Comparison of ENCODE assay signal across 11 cellular contexts in genomic region chrX:15947648-15948317, GRCh38.
DNase-seq lines count a peak whose midpoint lies in the region; ATAC-seq, FAIRE-seq and TF ChIP-seq lines count a peak whose summit lies in the region.
"Had no signal": no experiment of that assay in that cellular context is flagged by ENCODE, and none has a peak within 500 bp of the region (broad histone marks: within the 10 kb centered on the region; RNA-seq: fewer than 3 reads in every experiment).

No MANE protein-coding gene starts in this region.

- H2AFZ ChIP-seq in IMR-90 (replicated peaks; ENCODE audit: low read length, poor library complexity) = peak overlapping the region; percentile 71

- no peak for FAIRE-seq in bronchial epithelial cell (lab: Jason Lieb, UNC)

- H3K36me3 ChIP-seq in IMR-90 (ENCODE audit: control insufficient read depth, insufficient read depth, low read length) (no peaks in the 10 kb centered on the region), bronchial epithelial cell (ENCODE audit: control insufficient read depth, insufficient read depth, low read length) (no peaks in the 10 kb centered on the region), prostate gland (no peaks in the 10 kb centered on the region)

- H3K14ac ChIP-seq in IMR-90 (replicated peaks; ENCODE audit: low read depth, low read length) = peak overlapping the region; percentile 35

- TF ChIP-seq RAD21 in IMR-90 (IDR thresholded peaks at IDR 0.05; ENCODE audit: low read length) = no peak

- peak overlapping the region; percentile 63 for H2BK20ac ChIP-seq in IMR-90 (ENCODE audit: low read depth, low read length)

- peak overlapping the region; percentile 1; the same call in 1 of the 2 replicates for H3K4me2 ChIP-seq in IMR-90 (ENCODE audit: low read depth, low read length)

- H3K9ac ChIP-seq in IMR-90 (ENCODE audit: low read depth, low read length) = no peak overlapping the region

- H3K9me1 ChIP-seq in IMR-90 (ENCODE audit: insufficient read depth, low read length) = no peaks in the 10 kb centered on the region; the same call in 1 of the 2 replicates

- H4K20me1 ChIP-seq in IMR-90 (ENCODE audit: insufficient read depth, low read length) = no peaks in the 10 kb centered on the region; the same call in 1 of the 2 replicates

- no TSS peak for BruUV-seq in IMR-90 (replicated peaks; lab: Mats Ljungman, UMichigan)

- peak overlapping the region; percentile 6; the same call in 1 of the 2 replicates for H4K5ac ChIP-seq in IMR-90 (ENCODE audit: low read depth, low read length)

- no peak overlapping the region for H3K27ac ChIP-seq in IMR-90 (ENCODE audit: insufficient read depth, low read length)
- H3K27ac ChIP-seq in prostate gland = no peak overlapping the region
- H3K27ac ChIP-seq in coronary artery = no peak overlapping the region
- H3K27ac ChIP-seq: SK-N-MC had no signal

- intact Hi-C loops in IMR-90 (cut with micrococcal nuclease) = no loop called here
- intact Hi-C loops in prostate gland (cut with DNase I) = no loop called here

- H3K4me3 ChIP-seq in AG10803 (ENCODE audit: low read length) (no peak overlapping the region; the same call in 1 of the 2 replicates), IMR-90 (ENCODE audit: insufficient read depth, low read depth, low read length) (no peak overlapping the region), bronchial epithelial cell (ENCODE audit: low read depth, low read length) (no peak overlapping the region), prostate gland (no peak overlapping the region), coronary artery (no peak overlapping the region)
- H3K4me3 ChIP-seq: mucosa of descending colon, SK-N-MC had no signal

- H3K27me3 ChIP-seq in IMR-90 (ENCODE audit: control insufficient read depth, insufficient read depth, low read length) = no peaks in the 10 kb centered on the region
- no peaks in the 10 kb centered on the region for H3K27me3 ChIP-seq in bronchial epithelial cell (ENCODE audit: control insufficient read depth, insufficient read depth, low read length)
- H3K27me3 ChIP-seq in prostate gland (replicated peaks; ENCODE audit: insufficient read depth) = no peaks in the 10 kb centered on the region

- POLR2A ChIA-PET in IMR-90 (lab: Charles Lee; ENCODE audit: unreplicated experiment) = no interaction called here

- DNase-seq in AG10803 (ENCODE audit: low read depth) = peak; percentile 69
- DNase-seq in IMR-90 = peak; percentile 63
- DNase-seq in bronchial epithelial cell (ENCODE audit: low read depth) = peak; percentile 73
- DNase-seq in kidney tubule cell (ENCODE audit: low spot score) = peak; percentile 85
- DNase-seq in prostate gland (ENCODE audit: low spot score) = no peak
- no peak for DNase-seq in coronary artery (ENCODE audit: low spot score)
- DNase-seq: effector CD4-positive, alpha-beta T cell; mucosa of descending colon had no signal

- H4K8ac ChIP-seq in IMR-90 (ENCODE audit: low read depth in 2 of 2, low read length in 2 of 2) = peak overlapping the region in 1 of 2 experiments; percentile 67; a peak in 2 of 4 replicates

- peak overlapping the region; percentile 29 for H2BK120ac ChIP-seq in IMR-90 (ENCODE audit: low read depth, low read length)

- H2BK15ac ChIP-seq in IMR-90 (ENCODE audit: low read depth, low read length) = peak overlapping the region; percentile 13; the same call in 1 of the 3 replicates

- peak overlapping the region; percentile 58 for H3K4ac ChIP-seq in IMR-90 (ENCODE audit: low read depth, low read length)

- H3K56ac ChIP-seq in IMR-90 (ENCODE audit: extremely low read depth, insufficient read depth, low read length) = peak overlapping the region; percentile 36; the same call in 1 of the 2 replicates

- no peaks in the 10 kb centered on the region for H3K79me1 ChIP-seq in IMR-90 (ENCODE audit: low read depth in 1 of 2, low read length in 2 of 2)

- dilution Hi-C loops in IMR-90 (cut with HindIII; ENCODE audit: low sequenced_read_pairs, unreplicated experiment) = no loop called here

- H2BK5ac ChIP-seq in IMR-90 (ENCODE audit: low read depth, low read length, poor library complexity, severe bottlenecking) = peak overlapping the region; percentile 20

- no peak overlapping the region; the same call in 1 of the 2 replicates for H3K23ac ChIP-seq in IMR-90 (ENCODE audit: low read depth, low read length)

- 0 out of 2 replicates have a peak overlapping the region, but pooled peaks have one; percentile 2 for H2AK5ac ChIP-seq in IMR-90 (ENCODE audit: low read depth, low read length)

- TF ChIP-seq CTCF in AG10803 (conservative IDR thresholded peaks at IDR 0.05; ENCODE audit: low read length) (no peak), IMR-90 (conservative IDR thresholded peaks at IDR 0.05; ENCODE audit: low read depth, low read length) (no peak), bronchial epithelial cell (IDR thresholded peaks at IDR 0.05; ENCODE audit: insufficient read depth, low read length, severe bottlenecking) (no peak), prostate gland (IDR thresholded peaks at IDR 0.05) (no peak), coronary artery (IDR thresholded peaks at IDR 0.05) (no peak)

- ATAC-seq in IMR-90 (ENCODE audit: low read depth) (peak; percentile 96), GM21576 (IDR thresholded peaks at IDR 0.05; ENCODE audit: unreplicated experiment) (no peak), GM18909 (IDR thresholded peaks at IDR 0.05; ENCODE audit: poor library complexity, unreplicated experiment) (no peak)
- ATAC-seq: mucosa of descending colon had no signal

- H4K91ac ChIP-seq in IMR-90 (ENCODE audit: insufficient read depth, low read depth, low read length) = peak overlapping the region; percentile 54; the same call in 1 of the 2 replicates

- CTCF ChIA-PET in IMR-90 (lab: Yijun Ruan, JAX) = no interaction called here

- no peak overlapping the region for H2AK9ac ChIP-seq in IMR-90 (replicated peaks; ENCODE audit: low read depth, low read length, poor library complexity)

- TF ChIP-seq POLR2A in IMR-90 (IDR thresholded peaks at IDR 0.05; ENCODE audit: low read depth, low read length) = no peak
- TF ChIP-seq POLR2A in prostate gland (IDR thresholded peaks at IDR 0.05) = no peak

- no peaks in the 10 kb centered on the region for H3K4me1 ChIP-seq in IMR-90 (ENCODE audit: control insufficient read depth, insufficient read depth, low read length)
- H3K4me1 ChIP-seq in prostate gland (replicated peaks) = no peaks in the 10 kb centered on the region

- H3K9me3 ChIP-seq in IMR-90 (ENCODE audit: control insufficient read depth, insufficient read depth, low read length) = no peaks in the 10 kb centered on the region
- H3K9me3 ChIP-seq in prostate gland = no peaks in the 10 kb centered on the region
- H3K9me3 ChIP-seq: mucosa of descending colon had no signal

- H3K18ac ChIP-seq in IMR-90 (ENCODE audit: low read depth, low read length) = peak overlapping the region; percentile 12; the same call in 1 of the 2 replicates

- 0% methylated on average over 1 of the region's 1 CpG; no CpG with 5 or more reads in 1 of the 2 experiments for WGBS in IMR-90 (ENCODE audit: extremely low coverage in 2 of 2, insufficient read length in 1 of 2), 2 experiments
- WGBS in prostate gland = 7% methylated on average over 1 of the region's 1 CpG

- in situ Hi-C loops in IMR-90 (cut with MboI; ENCODE audit: low sequenced_read_pairs) = no loop called here

TF ChIP-seq in IMR-90, 13 proteins besides CTCF, POLR2A, EP300 and RAD21:
- TF ChIP-seq MXI1 (IDR thresholded peaks at IDR 0.05; ENCODE audit: borderline replicate concordance, low read depth, low read length) = no peak
- 0 out of 2 replicates have a peak, but pooled peaks have one; percentile 2 for TF ChIP-seq MAFK (IDR thresholded peaks at IDR 0.05; ENCODE audit: low read depth, low read length)

Comparison
In these comparisons a context has a peak if more than half of its experiments do, and no peak if none do; other contexts are left out.
1. DNase-seq: peak in AG10803 (single experiment), IMR-90 (single experiment), bronchial epithelial cell (single experiment) and kidney tubule cell (single experiment); none in prostate gland (single experiment) and coronary artery (single experiment).